In the genomic region with DNA sequence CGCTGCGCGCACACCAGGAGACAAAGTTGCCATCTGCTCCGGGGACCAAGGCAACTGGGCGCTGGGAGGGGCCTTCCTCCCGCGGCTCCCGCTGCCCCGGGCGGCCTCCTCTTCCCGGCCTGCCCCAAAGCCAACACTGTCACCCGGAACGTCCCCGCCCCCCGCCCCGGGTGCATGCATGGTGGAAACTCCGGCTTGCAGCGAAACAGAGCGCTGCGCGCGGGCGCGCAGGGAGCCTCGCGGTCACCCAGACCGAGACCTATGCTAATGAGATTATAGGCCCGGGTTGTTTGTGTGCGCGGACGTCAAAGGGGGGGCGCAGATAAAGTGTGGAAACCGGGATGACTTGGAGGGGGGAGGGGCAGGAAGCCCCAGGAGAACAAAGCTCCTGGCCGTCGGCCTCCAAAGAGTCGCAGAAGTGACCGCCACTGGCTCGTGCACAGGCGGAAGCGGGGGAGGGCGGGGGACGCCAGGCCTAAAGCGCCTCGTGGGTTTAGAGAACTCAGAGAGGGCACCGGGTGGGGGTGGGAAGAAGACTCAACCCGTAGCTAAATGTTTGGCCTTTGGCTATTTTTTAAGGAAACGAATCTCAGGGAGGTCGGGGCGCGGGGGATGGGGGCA, we compare ENCODE assay signal across 8 cellular contexts.
DNase-seq lines count a peak whose midpoint lies in the region; ATAC-seq lines count a peak whose summit lies in the region.

No MANE protein-coding gene starts in this region.

- intact Hi-C loops in sciatic nerve (cut with DNase I), result no loop called here

- ATAC-seq in sciatic nerve, result no peak
- ATAC-seq in HG03139 (IDR thresholded peaks at IDR 0.05; ENCODE audit: unreplicated experiment), result no peak
- no peak for ATAC-seq in HG02973 (IDR thresholded peaks at IDR 0.05; ENCODE audit: unreplicated experiment)

- peak; percentile 66 for DNase-seq in DMS153 (lab: John Stamatoyannopoulos, UW)
- DNase-seq in DMS153 treated with DMSO at 0.1 percent for 48 hours (lab: John Stamatoyannopoulos, UW; ENCODE audit: unreplicated experiment), result no peak
- DNase-seq in UCSD-AML1 (lab: John Stamatoyannopoulos, UW; ENCODE audit: unreplicated experiment), result peak; percentile 54
- DNase-seq in fibroblast of gingiva (ENCODE audit: low read depth), result peak; percentile 48
- peak; percentile 69 for DNase-seq in sciatic nerve (ENCODE audit: low spot score)
- no peak for DNase-seq in mucosa of gallbladder (ENCODE audit: low spot score)

Comparison
In these comparisons a context has a peak if more than half of its experiments do, and no peak if none do; other contexts are left out.
1. DNase-seq: peak in DMS153 (single experiment), UCSD-AML1 (single experiment), fibroblast of gingiva (single experiment) and sciatic nerve (single experiment); none in DMS153 treated with DMSO at 0.1 percent for 48 hours (single experiment) and mucosa of gallbladder (single experiment).